18 cellular contexts compared by ENCODE assay signal in genomic region chr13:102968572-102969228, GRCh38.
DNase-seq lines count a peak whose midpoint lies in the region; ATAC-seq, FAIRE-seq and TF ChIP-seq lines count a peak whose summit lies in the region.
"Had no signal": no experiment of that assay in that cellular context is flagged by ENCODE, and none has a peak within 500 bp of the region (broad histone marks: within the 10 kb centered on the region; RNA-seq: fewer than 3 reads in every experiment).

No MANE protein-coding gene starts in this region.

- H3K4me1 ChIP-seq in transverse colon: no peaks in the 10 kb centered on the region
- H3K4me1 ChIP-seq: gastroesophageal sphincter, upper lobe of left lung had no signal

- no peak overlapping the region for H3K4me3 ChIP-seq in transverse colon
- H3K4me3 ChIP-seq: gastroesophageal sphincter, upper lobe of left lung had no signal

- in situ Hi-C loops in transverse colon (cut with MboI; ENCODE audit: low pct_ligation_motif_present in 1 of 4, low pct_unique_long_range_greater_than_20kb in 1 of 4, low sequenced_read_pairs in 3 of 4): no loop called here

- FAIRE-seq in urothelium cell line (lab: Jason Lieb, UNC): no peak
- FAIRE-seq: endometrium had no signal

- DNase-seq in NCI-H2227 (lab: John Stamatoyannopoulos, UW; ENCODE audit: unreplicated experiment) (peak; percentile 6), NCI-H2227 treated with DMSO at 0.1 percent for 48 hours (lab: John Stamatoyannopoulos, UW) (no peak), transverse colon (peak; percentile 12), urothelium cell line (ENCODE audit: low spot score) (no peak), NCI-H187 treated with DMSO at 0.1 percent for 48 hours (lab: John Stamatoyannopoulos, UW) (no peak), NCI-H345 (lab: John Stamatoyannopoulos, UW) (no peak)
- DNase-seq: activated CD4-positive, alpha-beta T cell treated with anti-CD3 and anti-CD28 coated beads, Interleukin-2, amount 10 ng/mL, durations not matched to agents 7 days and 5 days; activated T-cell treated with anti-CD3 and anti-CD28 coated beads, Interleukin-2, amount 50 U/mL, for 48 hours; CD4-positive, CD25-positive, alpha-beta regulatory T cell; NCI-H187; stimulated activated CD4-positive, alpha-beta T cell treated with anti-CD3 and anti-CD28 coated beads, Interleukin-4, amount 100 ng/mL, for 4 hours; upper lobe of left lung had no signal

- H3K27me3 ChIP-seq in transverse colon: peaks cover 2% of the 10 kb centered on the region
- H3K27me3 ChIP-seq: gastroesophageal sphincter, upper lobe of left lung had no signal

- no peak overlapping the region for H3K27ac ChIP-seq in transverse colon
- H3K27ac ChIP-seq: 22Rv1, gastroesophageal sphincter, RWPE1, upper lobe of left lung had no signal

- WGBS in transverse colon (ENCODE audit: low coverage in 1 of 2), 2 donors: 61 to 75% methylated on average over 7 to 11 of the region's 11 CpGs

- no peak for TF ChIP-seq EP300 in transverse colon (IDR thresholded peaks at IDR 0.05; ENCODE audit: low read depth)

- no peaks in the 10 kb centered on the region for H3K9me3 ChIP-seq in transverse colon
- H3K9me3 ChIP-seq: gastroesophageal sphincter, upper lobe of left lung had no signal

- ATAC-seq in HG02623 (IDR thresholded peaks at IDR 0.05; ENCODE audit: unreplicated experiment) (peak; percentile 39), HG03521 (IDR thresholded peaks at IDR 0.05; ENCODE audit: unreplicated experiment) (peak; percentile 34)
- ATAC-seq: gastroesophageal sphincter had no signal

- intact Hi-C loops in transverse colon (cut with DNase I; ENCODE audit: low total_unique reads): no loop called here

- no peak for TF ChIP-seq CTCF in transverse colon (IDR thresholded peaks at IDR 0.05)

- TF ChIP-seq POLR2A in transverse colon (IDR thresholded peaks at IDR 0.05): no peak

- no peaks in the 10 kb centered on the region for H3K36me3 ChIP-seq in transverse colon
- H3K36me3 ChIP-seq: gastroesophageal sphincter, upper lobe of left lung had no signal

Comparison
In these comparisons a context has a peak if more than half of its experiments do, and no peak if none do; other contexts are left out.
1. DNase-seq: peak in NCI-H2227 (single experiment) and transverse colon (single experiment); none in NCI-H2227 treated with DMSO at 0.1 percent for 48 hours (single experiment), urothelium cell line (single experiment), NCI-H187 treated with DMSO at 0.1 percent for 48 hours (single experiment) and NCI-H345 (single experiment).